Comparison of ENCODE assay signal across 31 cellular contexts in the genomic region with DNA sequence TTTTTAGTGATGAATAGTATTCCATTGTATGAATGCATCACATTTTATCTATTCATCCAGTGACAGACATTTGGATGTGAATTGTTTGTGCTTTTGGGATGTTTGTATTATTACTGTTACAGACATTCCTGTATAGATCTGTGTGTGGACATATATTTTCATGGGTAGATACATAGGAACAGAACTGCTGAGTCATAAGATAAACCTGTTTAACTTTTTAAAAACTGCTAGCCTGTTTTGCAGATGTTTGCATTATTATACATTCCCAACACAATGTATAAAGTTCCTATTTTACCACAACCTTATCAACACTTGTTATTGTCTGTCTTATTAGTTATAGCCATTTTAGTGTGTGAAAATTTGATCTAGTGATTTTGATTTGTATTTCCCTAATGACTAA.
"Had no signal": no experiment of that assay in that cellular context is flagged by ENCODE, and none has a peak within 500 bp of the region (broad histone marks: within the 10 kb centered on the region; RNA-seq: fewer than 3 reads in every experiment).

No MANE protein-coding gene starts in this region.

- H3K27ac ChIP-seq: brain microvascular endothelial cell, esophagus muscularis mucosa, foreskin keratinocyte, gastrocnemius medialis, WERI-Rb-1 had no signal

- ATAC-seq: activated CD4-positive, CD25-positive, alpha-beta regulatory T cell treated with anti-CD3 and anti-CD28 coated beads, Interleukin-2, amount 50 U/mL, for 24 hours; activated CD8-positive, alpha-beta T cell treated with anti-CD3 and anti-CD28 coated beads for 36 hours; activated T-cell treated with anti-CD3 and anti-CD28 coated beads, Interleukin-2, amount 50 U/mL, for 4 hours; activated T-helper 17 cell treated with anti-CD3 and anti-CD28 coated beads, Interleukin-2, amount 50 U/mL, for 72 hours; effector memory CD8-positive, alpha-beta T cell; foreskin keratinocyte; gastrocnemius medialis; T-helper 17 cell had no signal

- FAIRE-seq: astrocyte, colon had no signal

- DNase-seq: activated B cell treated with CpG ODN at 0.5 μM for 24 hours; activated CD4-positive, alpha-beta T cell treated with anti-CD3 and anti-CD28 coated beads for 48 hours; activated CD4-positive, alpha-beta T cell treated with anti-CD3 and anti-CD28 coated beads, Interleukin-2, amount 50 U/mL, for 1 hour; activated CD4-positive, alpha-beta T cell treated with anti-CD3 and anti-CD28 coated beads, Interleukin-2, amount 50 U/mL, for 48 hours; activated CD8-positive, alpha-beta memory T cell treated with anti-CD3 and anti-CD28 coated beads for 24 hours; activated CD8-positive, alpha-beta T cell treated with anti-CD3 and anti-CD28 coated beads for 36 hours; activated effector memory CD4-positive, alpha-beta T cell treated with Interleukin-2 at 50 U/mL for 16 hours; activated gamma-delta T cell treated with Interleukin-2 at 50 U/mL for 16 hours; activated naive CD4-positive, alpha-beta T cell treated with anti-CD3 and anti-CD28 coated beads, Interleukin-2, amount 50 U/mL, for 16 hours; activated naive CD4-positive, alpha-beta T cell treated with Interleukin-2 at 50 U/mL for 16 hours; activated T-cell treated with anti-CD3 and anti-CD28 coated beads, Interleukin-2, amount 50 U/mL, for 4 hours; amniotic stem cell; anterior cingulate cortex; brain microvascular endothelial cell; caudate nucleus; cortex of kidney; dermis blood vessel endothelial cell; effector CD4-positive, alpha-beta T cell; effector memory CD8-positive, alpha-beta T cell; erythroblast; gastrocnemius medialis; head of caudate nucleus; T-helper 17 cell; T1000; WERI-Rb-1 had no signal

- H3K36me3 ChIP-seq: brain microvascular endothelial cell, esophagus muscularis mucosa, gastrocnemius medialis, WERI-Rb-1 had no signal

- H3K4me1 ChIP-seq: esophagus muscularis mucosa, foreskin keratinocyte, gastrocnemius medialis had no signal

- H3K9me3 ChIP-seq: esophagus muscularis mucosa, gastrocnemius medialis had no signal

- H3K27me3 ChIP-seq: brain microvascular endothelial cell, gastrocnemius medialis had no signal

- H3K4me3 ChIP-seq: esophagus muscularis mucosa, gastrocnemius medialis had no signal
